Comparison of ENCODE assay signal across 8 cellular contexts in genomic region chr1:59976194-59977074, GRCh38. TPM values are rescaled to one million over a fixed set of nuclear protein-coding genes. Genes with fewer than 3 reads are reported as not detected.
DNase-seq lines count a peak whose midpoint lies in the region; ATAC-seq, FAIRE-seq and TF ChIP-seq lines count a peak whose summit lies in the region.

No MANE protein-coding gene starts in this region.

- CTCF ChIA-PET in Calu3 (lab: Charles Lee) = interaction anchor here (0.8 to 1.2 kb wide), 2 partner anchors 9 to 29 kb away, joined by 3 read pairs; no protein-coding TSS in a partner anchor
- CTCF ChIA-PET in T-cell (lab: Charles Lee) = interaction anchor here (0.7 to 1.3 kb wide), 3 partner anchors 9 to 320 kb away, joined by 3 to 5 read pairs (median 4); no protein-coding TSS in a partner anchor

- H3K4me1 Mint-ChIP-seq in Calu3 (ENCODE audit: low read depth, unreplicated experiment) (no peaks in the 10 kb centered on the region), T-cell (peaks cover 1 to 3% (median 1%) of the 10 kb centered on the region in 3 donors)

- H3K4me3 ChIP-seq in breast epithelium = peak overlapping the region in 1 of 3 donors; percentile 14

- ATAC-seq in T-cell (replicated peaks in 1 of 4) (no peak), GM19324 (IDR thresholded peaks at IDR 0.05; ENCODE audit: low FRiP score, unreplicated experiment) (no peak)

- BruUV-seq in Calu3 (replicated peaks; lab: Mats Ljungman, UMichigan) = no TSS peak

- peaks cover 0 to 4% of the 10 kb centered on the region in 2 donors for H3K27me3 ChIP-seq in breast epithelium

- no peak overlapping the region for H3K27ac ChIP-seq in breast epithelium

- H3K27ac Mint-ChIP-seq in Calu3 (ENCODE audit: unreplicated experiment) (no peak overlapping the region), T-cell (no peak overlapping the region)

- H3K4me1 ChIP-seq in breast epithelium = no peaks in the 10 kb centered on the region

- DNase-seq in Calu3 (peak; percentile 73), GOT3 (lab: John Stamatoyannopoulos, UW) (peak; percentile 15), NCI-H1417 treated with DMSO at 0.1 percent for 48 hours (lab: John Stamatoyannopoulos, UW) (peak; percentile 5), T-cell (peak in 24 of 34 experiments; percentile 1 to 45 (median 25)), breast epithelium (ENCODE audit: low spot score in 2 of 2) (peak; percentile 39 to 75)
- peak; percentile 22 to 39 (median 30) for DNase-seq in stimulated activated CD4-positive, alpha-beta T cell treated with anti-CD3 and anti-CD28 coated beads, Interleukin-1b, Interleukin-23, amount 100 ng/mL, for 24 hours (ENCODE audit: low read depth in 4 of 4, low spot score in 1 of 4)

- H3K9me3 Mint-ChIP-seq in Calu3 (ENCODE audit: low read depth, unreplicated experiment) = no peaks in the 10 kb centered on the region
- no peaks in the 10 kb centered on the region for H3K9me3 Mint-ChIP-seq in T-cell

- no peak overlapping the region for H3K4me3 Mint-ChIP-seq in Calu3 (ENCODE audit: low read depth, unreplicated experiment)
- no peak overlapping the region for H3K4me3 Mint-ChIP-seq in T-cell

- FAIRE-seq in islet of Langerhans (lab: Jason Lieb, UNC) = peak; percentile 91

- POLR2A ChIA-PET in T-cell (lab: Charles Lee) = no interaction called here

- intact Hi-C loops in Calu3 (cut with micrococcal nuclease; ENCODE audit: unreplicated experiment) (loop anchor here (5.0 to 10.0 kb wide), 4 partner anchors 156 to 1068 kb away; no protein-coding TSS in a partner anchor), breast epithelium (cut with DNase I; ENCODE audit: low total_unique reads) (no loop called here)

- peak; percentile 88 for TF ChIP-seq CTCF in Calu3 (IDR thresholded peaks at IDR 0.05; ENCODE audit: unreplicated experiment)
- TF ChIP-seq CTCF in breast epithelium (IDR thresholded peaks at IDR 0.05) = peak in 2 of 3 donors; percentile 68 to 77

- H3K36me3 ChIP-seq in breast epithelium = no peaks in the 10 kb centered on the region

- peaks cover 45% of the 10 kb centered on the region for H3K27me3 Mint-ChIP-seq in Calu3 (ENCODE audit: unreplicated experiment)
- H3K27me3 Mint-ChIP-seq in T-cell = peaks cover 29 to 35% of the 10 kb centered on the region in 2 donors

- no peak for TF ChIP-seq POLR2A in breast epithelium (IDR thresholded peaks at IDR 0.05)

- no peaks in the 10 kb centered on the region for H3K9me3 ChIP-seq in breast epithelium

- H3K36me3 Mint-ChIP-seq in Calu3 (ENCODE audit: insufficient read depth, unreplicated experiment) (no peaks in the 10 kb centered on the region), T-cell (no peaks in the 10 kb centered on the region)

RNA-seq across cellular contexts. Expression of gene CYP2J2, which starts 49.9 kb away (rescaled TPM):
- total RNA-seq in Calu3 (2022) (15.2 and 17.0 TPM in 2 replicates), T-cell (1 to 10 TPM in 1 of 5 donors, under 1 TPM in 4; 0.66 to 1.8 (median 0.69) TPM), breast epithelium (10 to 100 TPM in 1 of 3 donors, 1 to 10 TPM in 1, under 1 TPM in 1; 0.16 to 12.8 (median 8.3) TPM)

Comparison
In these comparisons a context has a peak if more than half of its experiments do, and no peak if none do; other contexts are left out.
1. DNase-seq: peak in every context shown above with its lines; median percentile 73 in Calu3; 57 in breast epithelium; 30 in stimulated activated CD4-positive, alpha-beta T cell treated with anti-CD3 and anti-CD28 coated beads, Interleukin-1b, Interleukin-23, amount 100 ng/mL, for 24 hours; 25 in T-cell; 15 in GOT3; 5 in NCI-H1417 treated with DMSO at 0.1 percent for 48 hours.